8 cellular contexts compared by ENCODE assay signal in the genomic region with DNA sequence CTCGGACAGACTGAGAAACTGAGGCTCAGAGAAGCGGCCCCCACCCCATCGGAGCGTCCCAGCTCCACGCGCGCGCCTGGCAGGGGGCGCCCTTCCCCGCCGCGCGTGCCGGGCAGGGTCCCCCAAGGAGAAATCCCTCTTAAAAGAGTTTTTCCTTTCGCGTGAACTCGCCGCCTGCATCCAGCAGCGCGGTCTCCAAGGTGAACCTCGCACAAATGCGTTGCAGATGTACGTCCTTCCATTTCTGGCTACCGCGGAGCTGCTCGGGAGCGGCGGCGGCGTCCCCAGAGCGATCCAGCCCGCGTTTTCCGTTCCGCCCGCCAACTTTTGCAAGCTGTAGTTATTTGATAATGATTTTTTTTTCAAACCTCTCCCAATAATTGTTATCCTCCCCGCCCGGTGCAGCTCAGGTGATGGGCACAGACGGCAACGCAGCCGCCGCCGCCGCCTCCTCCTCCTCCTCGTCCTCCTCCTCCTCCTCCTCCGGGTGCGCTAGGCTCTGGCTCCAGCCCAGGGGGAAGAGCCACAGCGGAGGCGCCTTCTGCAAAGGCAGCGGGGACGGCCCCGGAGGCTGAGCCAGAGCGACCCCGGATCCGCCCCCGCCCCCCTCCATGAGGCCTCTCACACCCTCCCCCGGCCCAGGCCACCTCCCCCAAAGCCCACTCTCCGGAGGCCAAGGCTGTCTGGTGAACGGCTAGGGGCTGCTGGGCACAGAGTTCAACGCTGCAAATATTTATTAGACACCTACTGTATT.
A peak's percentile ranks its signal among the peaks of the same experiment; 100 is the strongest.
DNase-seq lines count a peak whose midpoint lies in the region; TF ChIP-seq lines count a peak whose summit lies in the region.

No MANE protein-coding gene starts in this region.

- no peaks in the 10 kb centered on the region for H3K9me3 Mint-ChIP-seq in osteocyte (ENCODE audit: unreplicated experiment)

- peaks cover 13% of the 10 kb centered on the region for H3K4me1 Mint-ChIP-seq in osteocyte (ENCODE audit: unreplicated experiment)

- peak overlapping the region; percentile 82 for H3K4me3 Mint-ChIP-seq in osteocyte (ENCODE audit: unreplicated experiment)

- H3K4me3 ChIP-seq in Peyer's patch (peak overlapping the region; percentile 41 to 50 (median 43)), foreskin fibroblast (ENCODE audit: low read depth in 1 of 2, low read length in 2 of 2) (peak overlapping the region; percentile 48 to 49), tibial artery (peak overlapping the region; percentile 36 to 55)

- intact Hi-C loops in tibial artery (cut with DNase I; ENCODE audit: low total_unique reads) = loop anchor here (10.0 kb wide), 1 partner anchor 491 kb away; no protein-coding TSS in a partner anchor

- H3K9me3 ChIP-seq in Peyer's patch (no peaks in the 10 kb centered on the region), tibial artery (no peaks in the 10 kb centered on the region)

- H3K4me1 ChIP-seq in Peyer's patch = peaks cover 0 to 7% (median 5%) of the 10 kb centered on the region in 4 donors
- peaks cover 0 to 17% (median 15%) of the 10 kb centered on the region in 4 donors for H3K4me1 ChIP-seq in tibial artery

- DNase-seq in HT1080 (ENCODE audit: low read depth) (peak; percentile 45), Peyer's patch (peak; percentile 53 to 83 (median 80)), activated T-helper 1 cell treated with Interleukin-2 at 50 U/mL for 16 hours (ENCODE audit: low read depth) (peak; percentile 38), foreskin fibroblast (peak; percentile 49 to 83), osteocyte (ENCODE audit: extremely low spot score, unreplicated experiment) (no peak), tibial artery (peak in 1 of 2 donors; percentile 34), SHP77 treated with DMSO at 0.1 percent for 48 hours (lab: John Stamatoyannopoulos, UW) (no peak)

- peaks cover 6% of the 10 kb centered on the region for H3K27me3 Mint-ChIP-seq in osteocyte (ENCODE audit: unreplicated experiment)

- H3K27ac ChIP-seq in C4-2B (no peak overlapping the region), Peyer's patch (peak overlapping the region in 1 of 4 donors; percentile 51), tibial artery (no peak overlapping the region)

- TF ChIP-seq CTCF in C4-2B (conservative IDR thresholded peaks at IDR 0.05) (peak; percentile 79), Peyer's patch (IDR thresholded peaks at IDR 0.05) (peak in 4 of 6 experiments; percentile 27 to 46 (median 43)), foreskin fibroblast (IDR thresholded peaks at IDR 0.05; ENCODE audit: low read depth, low read length) (peak; percentile 46), osteocyte (IDR thresholded peaks at IDR 0.05) (peak; percentile 71), tibial artery (IDR thresholded peaks at IDR 0.05) (peak; percentile 40 to 52)

- no peak overlapping the region for H3K27ac Mint-ChIP-seq in osteocyte (ENCODE audit: unreplicated experiment)

- H3K27me3 ChIP-seq in Peyer's patch = no peaks in the 10 kb centered on the region
- peaks cover 0 to 51% of the 10 kb centered on the region in 2 donors for H3K27me3 ChIP-seq in tibial artery

- H3K36me3 Mint-ChIP-seq in osteocyte (ENCODE audit: unreplicated experiment) = no peaks in the 10 kb centered on the region

- no peak for TF ChIP-seq POLR2A in Peyer's patch (IDR thresholded peaks at IDR 0.05)

- no peaks in the 10 kb centered on the region for H3K36me3 ChIP-seq in Peyer's patch
- no peaks in the 10 kb centered on the region for H3K36me3 ChIP-seq in tibial artery

Comparison
In these comparisons a context has a peak if more than half of its experiments do, and no peak if none do; other contexts are left out.
1. DNase-seq: peak in HT1080 (single experiment), Peyer's patch (3 of 3), activated T-helper 1 cell treated with Interleukin-2 at 50 U/mL for 16 hours (single experiment) and foreskin fibroblast (2 of 2); none in osteocyte (single experiment) and SHP77 treated with DMSO at 0.1 percent for 48 hours (single experiment).
2. Peak in every context shown above with its lines, with median percentiles within 50 percentile points of each other: CTCF ChIP-seq and H3K4me3 ChIP-seq.